1 cellular context compared by ENCODE assay signal in genomic region chr2:190938761-190939335, GRCh38.
TF ChIP-seq lines count a peak whose summit lies in the region.

No MANE protein-coding gene starts in this region.

TF ChIP-seq in GM12878, 131 proteins besides CTCF, POLR2A, EP300 and RAD21:
- TF ChIP-seq ZNF592 (IDR thresholded peaks at IDR 0.05) = no peak
- 0 out of 2 replicates have a peak, but pooled peaks have one; percentile 38 for TF ChIP-seq MTA2 (IDR thresholded peaks at IDR 0.05; ENCODE audit: low read depth)
- TF ChIP-seq CBX3 (IDR thresholded peaks at IDR 0.05; ENCODE audit: borderline replicate concordance, low read depth) = no peak
- TF ChIP-seq HDGF (IDR thresholded peaks at IDR 0.05) = no peak
- TF ChIP-seq NR2F1 (conservative IDR thresholded peaks at IDR 0.05) = no peak
- no peak for TF ChIP-seq POLR2AphosphoS5 (IDR thresholded peaks at IDR 0.05; ENCODE audit: low read length)
